Comparison of ENCODE assay signal across 15 cellular contexts in genomic region chr3:13506680-13507079, GRCh38. TPM values are rescaled to one million over a fixed set of nuclear protein-coding genes. Genes with fewer than 3 reads are reported as not detected.
DNase-seq lines count a peak whose midpoint lies in the region; ATAC-seq, FAIRE-seq and TF ChIP-seq lines count a peak whose summit lies in the region.
"Had no signal": no experiment of that assay in that cellular context is flagged by ENCODE, and none has a peak within 500 bp of the region (broad histone marks: within the 10 kb centered on the region; RNA-seq: fewer than 3 reads in every experiment).

No MANE protein-coding gene starts in this region.

- H3K4ac ChIP-seq in trophoblast cell (ENCODE audit: low read depth, low read length), result no peak overlapping the region

- H4K91ac ChIP-seq in trophoblast cell (ENCODE audit: low read depth, low read length), result no peak overlapping the region

- H3K4me3 ChIP-seq in mammary epithelial cell (replicated peaks in 1 of 3; ENCODE audit: insufficient read depth in 1 of 3, low read depth in 2 of 3, low read length in 3 of 3), result no peak overlapping the region
- H3K4me3 ChIP-seq in kidney (ENCODE audit: low read length in 2 of 2), result no peak overlapping the region
- H3K4me3 ChIP-seq in spleen, result no peak overlapping the region
- no peak overlapping the region for H3K4me3 ChIP-seq in trophoblast cell (ENCODE audit: low read depth, low read length)
- H3K4me3 ChIP-seq: BLaER1 treated with 17β-estradiol and CSF1 and Interleukin-3, amounts not matched to agents 10 nM and 100 nM; GM23248 had no signal

- CTCF ChIA-PET in MCF 10A (lab: Yijun Ruan, JAX) (interaction anchor here (0.8 to 2.9 kb wide), 4 partner anchors 11 to 414 kb away, joined by 3 to 15 read pairs (median 6); no protein-coding TSS in a partner anchor), mammary epithelial cell (lab: Charles Lee; ENCODE audit: low non-redundant PET) (no interaction called here)

- H3K4me3 Mint-ChIP-seq in MCF 10A (ENCODE audit: unreplicated experiment), result no peak overlapping the region
- no peak overlapping the region for H3K4me3 Mint-ChIP-seq in T-helper 17 cell

- dilution Hi-C loops in mammary epithelial cell (cut with HindIII; ENCODE audit: low sequenced_read_pairs), result loop anchor here (25.0 kb wide), 1 partner anchor 331 kb away; no protein-coding TSS in a partner anchor

- no peak for TF ChIP-seq POLR2A in spleen (IDR thresholded peaks at IDR 0.05)

- H3K27me3 Mint-ChIP-seq in MCF 10A (ENCODE audit: insufficient read depth, unreplicated experiment) (no peaks in the 10 kb centered on the region), T-helper 17 cell (no peaks in the 10 kb centered on the region)

- H3K79me1 ChIP-seq in trophoblast cell (ENCODE audit: low read length), result peaks cover 2% of the 10 kb centered on the region

- no peak overlapping the region for H4K8ac ChIP-seq in trophoblast cell (ENCODE audit: low read depth, low read length)

- TF ChIP-seq CTCF in MCF 10A (IDR thresholded peaks at IDR 0.05; ENCODE audit: unreplicated experiment) (no peak), mammary epithelial cell (conservative IDR thresholded peaks at IDR 0.05 in 1 of 2, IDR thresholded peaks at IDR 0.05 in 1 of 2; ENCODE audit: extremely low read depth in 1 of 2, insufficient read depth in 1 of 2, low read depth in 1 of 2, low read length in 2 of 2) (no peak), kidney (IDR thresholded peaks at IDR 0.05; ENCODE audit: borderline replicate concordance, extremely low read depth, insufficient read depth) (no peak), spleen (IDR thresholded peaks at IDR 0.05 in 8 of 11, conservative IDR thresholded peaks at IDR 0.05 in 3 of 11) (no peak)

- no peak for FAIRE-seq in kidney (lab: Jason Lieb, UNC)

- H3K4me2 ChIP-seq in mammary epithelial cell (ENCODE audit: insufficient read depth, low read depth, low read length) (no peak overlapping the region), trophoblast cell (ENCODE audit: low read length) (no peak overlapping the region)
- H3K4me2 ChIP-seq: BLaER1 treated with 17β-estradiol and CSF1 and Interleukin-3, amounts not matched to agents 10 nM and 100 nM had no signal

- no peaks in the 10 kb centered on the region for H3K79me2 ChIP-seq in mammary epithelial cell (ENCODE audit: insufficient read depth, low read length)
- no peaks in the 10 kb centered on the region for H3K79me2 ChIP-seq in trophoblast cell (ENCODE audit: control insufficient read depth, insufficient read depth, low read length, poor library complexity)

- no peaks in the 10 kb centered on the region for H4K20me1 ChIP-seq in mammary epithelial cell (ENCODE audit: insufficient read depth, low read length)

- H3K36me3 ChIP-seq in mammary epithelial cell (ENCODE audit: insufficient read depth, low read length) (no peaks in the 10 kb centered on the region), kidney (ENCODE audit: control insufficient read depth in 1 of 2, insufficient read depth in 2 of 2, low read length in 2 of 2) (peaks cover 0 to 2% of the 10 kb centered on the region in 2 donors), spleen (peaks cover 0 to 16% (median 0%) of the 10 kb centered on the region in 6 donors), trophoblast cell (ENCODE audit: control insufficient read depth in 1 of 2, insufficient read depth in 2 of 2, low read length in 2 of 2) (peaks cover 0 to 2% of the 10 kb centered on the region in 2 experiments)
- H3K36me3 ChIP-seq: BLaER1 treated with 17β-estradiol and CSF1 and Interleukin-3, amounts not matched to agents 10 nM and 100 nM had no signal

- H3K4me1 ChIP-seq in mammary epithelial cell (ENCODE audit: insufficient read depth, low read length), result peaks cover 13% of the 10 kb centered on the region
- H3K4me1 ChIP-seq in kidney (ENCODE audit: control insufficient read depth in 1 of 2, insufficient read depth in 1 of 2, low read depth in 1 of 2, low read length in 2 of 2), result no peaks in the 10 kb centered on the region
- H3K4me1 ChIP-seq in spleen, result peaks cover 0 to 12% (median 3%) of the 10 kb centered on the region in 6 donors
- peaks cover 0 to 7% of the 10 kb centered on the region in 2 experiments for H3K4me1 ChIP-seq in trophoblast cell (ENCODE audit: control insufficient read depth in 1 of 2, insufficient read depth in 2 of 2, low read length in 2 of 2)

- BruUV-seq in MCF 10A (replicated peaks; lab: Mats Ljungman, UMichigan) (no TSS peak), mammary epithelial cell (replicated peaks; lab: Mats Ljungman, UMichigan) (no TSS peak)

- H3K9me3 Mint-ChIP-seq in MCF 10A (ENCODE audit: unreplicated experiment), result no peaks in the 10 kb centered on the region

- no peak overlapping the region for H4K12ac ChIP-seq in trophoblast cell (ENCODE audit: low read depth, low read length)

- H3K23ac ChIP-seq in trophoblast cell (ENCODE audit: low read length), result no peak overlapping the region

- no peak overlapping the region for H2BK120ac ChIP-seq in trophoblast cell (ENCODE audit: insufficient read depth, low read length, poor library complexity)

- peak overlapping the region; percentile 81 for H3K27ac Mint-ChIP-seq in MCF 10A (ENCODE audit: low read depth, unreplicated experiment)
- H3K27ac Mint-ChIP-seq in T-helper 17 cell, result peak overlapping the region; percentile 9

- ATAC-seq in T-helper 17 cell (no peak), HG03460 (IDR thresholded peaks at IDR 0.05; ENCODE audit: unreplicated experiment) (no peak)
- ATAC-seq: HCT116 had no signal

- H3K27me3 ChIP-seq in mammary epithelial cell (ENCODE audit: insufficient read depth, low read length) (no peaks in the 10 kb centered on the region), spleen (replicated peaks in 1 of 7) (no peaks in the 10 kb centered on the region), trophoblast cell (ENCODE audit: insufficient read depth, low read length) (no peaks in the 10 kb centered on the region)
- H3K27me3 ChIP-seq: BLaER1 treated with 17β-estradiol and CSF1 and Interleukin-3, amounts not matched to agents 10 nM and 100 nM had no signal

- H3K9ac ChIP-seq in mammary epithelial cell (ENCODE audit: insufficient read depth, low read length) (no peak overlapping the region), kidney (ENCODE audit: low read length in 2 of 2) (no peak overlapping the region), trophoblast cell (ENCODE audit: low read length) (no peak overlapping the region)
- H3K9ac ChIP-seq: BLaER1 treated with 17β-estradiol and CSF1 and Interleukin-3, amounts not matched to agents 10 nM and 100 nM; GM23248 had no signal

- peaks cover 33% of the 10 kb centered on the region for H3K4me1 Mint-ChIP-seq in MCF 10A (ENCODE audit: insufficient read depth, unreplicated experiment)
- H3K4me1 Mint-ChIP-seq in T-helper 17 cell, result no peaks in the 10 kb centered on the region

- no peak overlapping the region for H2AFZ ChIP-seq in mammary epithelial cell (ENCODE audit: low read depth, low read length)
- no peak overlapping the region for H2AFZ ChIP-seq in trophoblast cell (ENCODE audit: insufficient read depth, low read length, poor library complexity)
- H2AFZ ChIP-seq: GM23248 had no signal

- in situ Hi-C loops in mammary epithelial cell (cut with MboI; ENCODE audit: low sequenced_read_pairs in 2 of 2), result no loop called here

- H3K9me3 ChIP-seq in mammary epithelial cell (replicated peaks; ENCODE audit: insufficient read depth, low read length) (no peaks in the 10 kb centered on the region), T-helper 17 cell (ENCODE audit: control insufficient read depth, low read length, poor library complexity, severe bottlenecking) (no peaks in the 10 kb centered on the region), kidney (ENCODE audit: control insufficient read depth in 1 of 2, low read length in 2 of 2) (no peaks in the 10 kb centered on the region), spleen (no peaks in the 10 kb centered on the region), trophoblast cell (ENCODE audit: insufficient read depth, low read depth, low read length) (no peaks in the 10 kb centered on the region)
- H3K9me3 ChIP-seq: BLaER1 treated with 17β-estradiol and CSF1 and Interleukin-3, amounts not matched to agents 10 nM and 100 nM had no signal

- intact Hi-C loops in MCF 10A (cut with micrococcal nuclease) (no loop called here), mammary epithelial cell (cut with micrococcal nuclease) (no loop called here), kidney (cut with DNase I) (no loop called here), spleen (cut with DNase I; ENCODE audit: low total_unique reads) (no loop called here)

- H3K18ac ChIP-seq in trophoblast cell (ENCODE audit: low read length), result no peak overlapping the region

- DNase-seq in MCF 10A (ENCODE audit: unreplicated experiment), result no peak
- DNase-seq in mammary epithelial cell, result no peak
- DNase-seq in T-helper 17 cell, result no peak
- peak; percentile 59 for DNase-seq in kidney
- DNase-seq in spleen, result peak; percentile 61
- no peak for DNase-seq in trophoblast cell
- no peak for DNase-seq in NCI-H774 (lab: John Stamatoyannopoulos, UW)
- DNase-seq: MM.1S, NCI-H1105, NCI-H1694 treated with DMSO at 0.1 percent for 48 hours, NCI-H69 had no signal

- POLR2A ChIA-PET in MCF 10A (lab: Yijun Ruan, JAX), result interaction anchor here (0.5 to 1.5 kb wide), 7 partner anchors 19 to 951 kb away, joined by 3 to 5 read pairs (median 3); no protein-coding TSS in a partner anchor

- H3K36me3 Mint-ChIP-seq in MCF 10A (ENCODE audit: insufficient read depth, unreplicated experiment) (peaks cover 6% of the 10 kb centered on the region), T-helper 17 cell (ENCODE audit: low read depth) (no peaks in the 10 kb centered on the region)

- H2BK5ac ChIP-seq in trophoblast cell (ENCODE audit: low read depth, low read length, poor library complexity), result no peak overlapping the region

- no peak overlapping the region for H2AK5ac ChIP-seq in trophoblast cell (ENCODE audit: low read length)

- no CpG with 5 or more reads among the region's 4 CpGs for WGBS in mammary epithelial cell (ENCODE audit: low coverage, missing lambda C conversion rate)
- 62 to 86% (median 77%) methylated on average over 4 of the region's 4 CpGs for WGBS in spleen, 5 donors
- no CpG with 5 or more reads among the region's 4 CpGs for WGBS in trophoblast cell (ENCODE audit: extremely low coverage, insufficient coverage, insufficient read length)

- no peak overlapping the region for H2BK12ac ChIP-seq in trophoblast cell (ENCODE audit: low read length)

- H3K27ac ChIP-seq in mammary epithelial cell (ENCODE audit: insufficient read depth, low read depth, low read length) (no peak overlapping the region), kidney (ENCODE audit: low read depth in 2 of 2, low read length in 2 of 2) (no peak overlapping the region), spleen (no peak overlapping the region), trophoblast cell (ENCODE audit: low read depth, low read length) (no peak overlapping the region)
- H3K27ac ChIP-seq: BLaER1 treated with 17β-estradiol and CSF1 and Interleukin-3, amounts not matched to agents 10 nM and 100 nM had no signal

- H3K14ac ChIP-seq in trophoblast cell (ENCODE audit: low read length), result no peak overlapping the region

RNA-seq across cellular contexts. Expression of gene HDAC11, which starts 26.6 kb away (rescaled TPM):
- total RNA-seq in MCF 10A (2022) (8.7 and 9.3 TPM in 2 replicates), mammary epithelial cell (10 to 100 TPM; 17.2 to 17.7 TPM), T-helper 17 cell (1 to 10 TPM; 2.3 to 6.1 TPM), kidney (28.3 TPM), spleen (10 to 100 TPM in 2 of 7 donors, 1 to 10 TPM in 5; 4.2 to 11.2 (median 6.3) TPM)
- polyA plus RNA-seq in mammary epithelial cell (8.5 TPM), kidney (ENCODE audit: insufficient read depth, low read depth, low replicate concordance) (43.7 TPM), spleen (1 to 10 TPM; 2.5 to 6.5 (median 3.3) TPM)
- polyA minus RNA-seq in mammary epithelial cell, result 7.9 TPM
- 3.4 and 3.8 TPM in 2 replicates for polyA plus RNA-seq in trophoblast cell (2013)

RNA-seq across cellular contexts. Expression of gene FBLN2, which starts 42.2 kb away (rescaled TPM):
- total RNA-seq in MCF 10A (2022) (not detected in 2 replicates), mammary epithelial cell (1 to 10 TPM in 1 of 2 donors, not detected in 1; 2.2 TPM), T-helper 17 cell (1 to 10 TPM in 1 of 2 donors, not detected in 1; 1.5 TPM), kidney (43.4 TPM), spleen (10 to 100 TPM in 4 of 7 donors, 1 to 10 TPM in 3; 6.1 to 28.2 (median 17.4) TPM)
- polyA plus RNA-seq in mammary epithelial cell (0.03 TPM), kidney (ENCODE audit: insufficient read depth, low read depth, low replicate concordance) (3.2 TPM), spleen (10 to 100 TPM in 1 of 3 donors, 1 to 10 TPM in 2; 8.9 to 15.9 (median 9.1) TPM)
- not detected for polyA minus RNA-seq in mammary epithelial cell
- polyA plus RNA-seq in trophoblast cell (2013), result 15.9 and 19.7 TPM in 2 replicates

Comparison
In these comparisons a context has a peak if more than half of its experiments do, and no peak if none do; other contexts are left out.
1. DNase-seq: peak in kidney (single experiment) and spleen (single experiment); none in MCF 10A (single experiment), mammary epithelial cell (single experiment), T-helper 17 cell (0 of 3), trophoblast cell (0 of 2) and NCI-H774 (single experiment).